In genomic region chr14:96126339-96126770, GRCh38 we compare ENCODE assay signal across 8 cellular contexts.
A peak's percentile ranks its signal among the peaks of the same experiment; 100 is the strongest.
DNase-seq lines count a peak whose midpoint lies in the region; ATAC-seq and TF ChIP-seq lines count a peak whose summit lies in the region.

No MANE protein-coding gene starts in this region.

- ATAC-seq in GM21423 (IDR thresholded peaks at IDR 0.05; ENCODE audit: unreplicated experiment) (peak; percentile 56), GM19463 (IDR thresholded peaks at IDR 0.05; ENCODE audit: unreplicated experiment) (no peak), HG03175 (IDR thresholded peaks at IDR 0.05; ENCODE audit: unreplicated experiment) (no peak)

- DNase-seq in AML-193 (lab: John Stamatoyannopoulos, UW) (peak; percentile 4 to 5), T-helper 22 cell (ENCODE audit: low read depth) (peak; percentile 28), fibroblast of villous mesenchyme (ENCODE audit: low read depth) (peak; percentile 48), GM23248 (no peak), MM.1S (no peak)

- H3K4me2 ChIP-seq in GM23248 (ENCODE audit: unreplicated experiment) (no peak overlapping the region), MM.1S (ENCODE audit: low read depth, low read length) (no peak overlapping the region)

- H3K36me3 ChIP-seq in GM23248 (ENCODE audit: low read depth) (no peaks in the 10 kb centered on the region), MM.1S (replicated peaks; ENCODE audit: insufficient read depth, low read length) (no peaks in the 10 kb centered on the region)

- H3F3A ChIP-seq in GM23248 (ENCODE audit: insufficient read depth) (peaks cover 17% of the 10 kb centered on the region), MM.1S (ENCODE audit: insufficient read depth, low read length) (no peaks in the 10 kb centered on the region)

- no peak overlapping the region for H3K4me3 ChIP-seq in fibroblast of villous mesenchyme (ENCODE audit: low read depth, low read length)
- H3K4me3 ChIP-seq in GM23248: no peak overlapping the region
- no peak overlapping the region for H3K4me3 ChIP-seq in MM.1S (ENCODE audit: low read length)

- H4K20me1 ChIP-seq in GM23248 (ENCODE audit: insufficient read depth) (no peaks in the 10 kb centered on the region), MM.1S (ENCODE audit: insufficient read depth, low read length) (no peaks in the 10 kb centered on the region)

- H3K79me2 ChIP-seq in GM23248 (ENCODE audit: insufficient read depth) (no peaks in the 10 kb centered on the region), MM.1S (ENCODE audit: low read length) (no peaks in the 10 kb centered on the region)

- H3K9me3 ChIP-seq in GM23248 (ENCODE audit: low read depth) (no peaks in the 10 kb centered on the region), MM.1S (replicated peaks; ENCODE audit: insufficient read depth, low read length) (no peaks in the 10 kb centered on the region)

- no peak overlapping the region for H3K9ac ChIP-seq in GM23248
- no peak overlapping the region for H3K9ac ChIP-seq in MM.1S (ENCODE audit: low read length)

- in situ Hi-C loops in GM23248 (cut with MboI): no loop called here

- TF ChIP-seq CTCF in fibroblast of villous mesenchyme (IDR thresholded peaks at IDR 0.05; ENCODE audit: insufficient read depth, low read depth, low read length) (no peak), MM.1S (IDR thresholded peaks at IDR 0.05; ENCODE audit: low read length) (no peak)

- H3K27me3 ChIP-seq in GM23248 (replicated peaks; ENCODE audit: insufficient read depth) (no peaks in the 10 kb centered on the region), MM.1S (replicated peaks; ENCODE audit: insufficient read depth, low read length) (no peaks in the 10 kb centered on the region)

- no peak overlapping the region for H2AFZ ChIP-seq in GM23248
- no peak overlapping the region for H2AFZ ChIP-seq in MM.1S (ENCODE audit: low read length)

- H3K9me2 ChIP-seq in GM23248 (ENCODE audit: insufficient read depth) (no peaks in the 10 kb centered on the region), MM.1S (replicated peaks; ENCODE audit: insufficient read depth, low read length) (no peaks in the 10 kb centered on the region)

- H3K4me1 ChIP-seq in GM23248 (ENCODE audit: insufficient read depth) (peaks cover 21% of the 10 kb centered on the region), MM.1S (ENCODE audit: low read length) (no peaks in the 10 kb centered on the region)

- WGBS in GM23248 (ENCODE audit: low coverage in 1 of 2, low lambda C conversion rate in 2 of 2, missing lambda C conversion rate in 2 of 2), 2 experiments: 69 to 74% methylated on average over 7 of the region's 7 CpGs

- no peak overlapping the region for H3K27ac ChIP-seq in GM23248
- H3K27ac ChIP-seq in MM.1S (ENCODE audit: low read length): no peak overlapping the region

Comparison
In these comparisons a context has a peak if more than half of its experiments do, and no peak if none do; other contexts are left out.
1. DNase-seq: peak in AML-193 (2 of 2), T-helper 22 cell (single experiment) and fibroblast of villous mesenchyme (single experiment); none in GM23248 (single experiment) and MM.1S (single experiment).